In genomic region chr2:23590227-23590869, GRCh38 we compare ENCODE assay signal across 29 cellular contexts.
DNase-seq lines count a peak whose midpoint lies in the region; ATAC-seq, FAIRE-seq and TF ChIP-seq lines count a peak whose summit lies in the region.
"Had no signal": no experiment of that assay in that cellular context is flagged by ENCODE, and none has a peak within 500 bp of the region (broad histone marks: within the 10 kb centered on the region; RNA-seq: fewer than 3 reads in every experiment).

No MANE protein-coding gene starts in this region.

- no peaks in the 10 kb centered on the region for H4K20me1 ChIP-seq in GM23338 (replicated peaks; ENCODE audit: insufficient read depth)

- H3K27me3 ChIP-seq in GM23338 (ENCODE audit: insufficient read depth) (no peaks in the 10 kb centered on the region), rectal smooth muscle tissue (ENCODE audit: control insufficient read depth, insufficient read depth, low read length) (no peaks in the 10 kb centered on the region)
- H3K27me3 ChIP-seq: ovary, thyroid gland had no signal

- H3K9me3 ChIP-seq in kidney (ENCODE audit: control insufficient read depth in 1 of 2, low read length in 2 of 2), result no peaks in the 10 kb centered on the region
- H3K9me3 ChIP-seq: ovary, thyroid gland had no signal

- no peak overlapping the region for H3K4me3 Mint-ChIP-seq in GM23338
- no peak overlapping the region for H3K4me3 Mint-ChIP-seq in brain
- H3K4me3 Mint-ChIP-seq: activated naive CD4-positive, alpha-beta T cell treated with anti-CD3 and anti-CD28 coated beads for 36 hours; activated T-cell treated with anti-CD3 and anti-CD28 coated beads, Interleukin-2, amount 50 U/mL, for 24 hours; CD4-positive, alpha-beta memory T cell; HFFc6; stimulated activated effector memory CD8-positive, alpha-beta T cell treated with anti-CD3 and anti-CD28 coated beads, Interleukin-12 subunit alpha, Interleukin-12 subunit beta, amount 100 ng/mL, for 72 hours; T-cell had no signal

- H3K27me3 Mint-ChIP-seq in GM23338 (ENCODE audit: insufficient read depth, low read depth, poor library complexity) (no peaks in the 10 kb centered on the region), brain (peaks cover 3% of the 10 kb centered on the region)
- H3K27me3 Mint-ChIP-seq: activated T-cell treated with anti-CD3 and anti-CD28 coated beads, Interleukin-2, amount 50 U/mL, for 24 hours had no signal

- H3K9ac ChIP-seq in kidney (ENCODE audit: low read length in 2 of 2) (no peak overlapping the region), rectal smooth muscle tissue (ENCODE audit: low read length) (no peak overlapping the region)
- H3K9ac ChIP-seq: KMS-11 had no signal

- H3K36me3 ChIP-seq in GM23338 (ENCODE audit: insufficient read depth) (no peaks in the 10 kb centered on the region), kidney (ENCODE audit: control insufficient read depth in 1 of 2, insufficient read depth in 2 of 2, low read length in 2 of 2) (no peaks in the 10 kb centered on the region), rectal smooth muscle tissue (ENCODE audit: control insufficient read depth, insufficient read depth, low read length) (no peaks in the 10 kb centered on the region)
- H3K36me3 ChIP-seq: ovary, thyroid gland had no signal

- intact Hi-C loops in kidney (cut with DNase I), result no loop called here

- H3K4me2 ChIP-seq in GM23338, result no peak overlapping the region
- H3K4me2 ChIP-seq: KMS-11 had no signal

- H3K4me1 ChIP-seq in GM23338 (ENCODE audit: insufficient read depth) (no peaks in the 10 kb centered on the region), kidney (ENCODE audit: control insufficient read depth in 1 of 2, insufficient read depth in 1 of 2, low read depth in 1 of 2, low read length in 2 of 2) (no peaks in the 10 kb centered on the region), rectal smooth muscle tissue (ENCODE audit: control insufficient read depth, insufficient read depth, low read length) (peaks cover 34% of the 10 kb centered on the region)

- no peaks in the 10 kb centered on the region for H3K9me3 Mint-ChIP-seq in GM23338
- H3K9me3 Mint-ChIP-seq in brain, result no peaks in the 10 kb centered on the region
- H3K9me3 Mint-ChIP-seq: activated naive CD4-positive, alpha-beta T cell treated with anti-CD3 and anti-CD28 coated beads for 36 hours; activated T-cell treated with anti-CD3 and anti-CD28 coated beads, Interleukin-2, amount 50 U/mL, for 24 hours; CD4-positive, alpha-beta memory T cell; HFFc6; stimulated activated effector memory CD8-positive, alpha-beta T cell treated with anti-CD3 and anti-CD28 coated beads, Interleukin-12 subunit alpha, Interleukin-12 subunit beta, amount 100 ng/mL, for 72 hours; T-cell had no signal

- no peak for TF ChIP-seq CTCF in GM23338 (conservative IDR thresholded peaks at IDR 0.05; ENCODE audit: low read depth in 2 of 2)
- TF ChIP-seq CTCF in brain (conservative IDR thresholded peaks at IDR 0.05), result no peak
- TF ChIP-seq CTCF in kidney (IDR thresholded peaks at IDR 0.05; ENCODE audit: borderline replicate concordance, extremely low read depth, insufficient read depth), result no peak

- H3K4me3 ChIP-seq in GM23338 (no peak overlapping the region), kidney (ENCODE audit: low read length in 2 of 2) (no peak overlapping the region), rectal smooth muscle tissue (ENCODE audit: low read length) (no peak overlapping the region)
- H3K4me3 ChIP-seq: GM12878, lung, ovary, thyroid gland had no signal

- H2AFZ ChIP-seq in GM23338, result no peak overlapping the region

- H3K79me2 ChIP-seq in GM23338 (replicated peaks; ENCODE audit: insufficient read depth), result no peaks in the 10 kb centered on the region

- in situ Hi-C loops in G401 (cut with HindIII; ENCODE audit: low sequenced_read_pairs), result no loop called here

- FAIRE-seq in kidney (lab: Jason Lieb, UNC), result no peak
- FAIRE-seq: GM12878, HTR-8/SVneo, TTC549 had no signal

- no peaks in the 10 kb centered on the region for H3F3A ChIP-seq in GM23338 (replicated peaks; ENCODE audit: low read depth)

- H3K27ac ChIP-seq in GM23338 (ENCODE audit: low read depth) (no peak overlapping the region), kidney (ENCODE audit: low read depth in 2 of 2, low read length in 2 of 2) (no peak overlapping the region), rectal smooth muscle tissue (ENCODE audit: low read depth, low read length) (peak overlapping the region; percentile 76)
- H3K27ac ChIP-seq: KMS-11, ovary, thyroid gland had no signal

- no peak for ATAC-seq in GM23338
- ATAC-seq: GM12878; stimulated activated effector memory CD8-positive, alpha-beta T cell treated with anti-CD3 and anti-CD28 coated beads, Interleukin-12 subunit alpha, Interleukin-12 subunit beta, amount 100 ng/mL, for 72 hours; T-cell had no signal

- H3K36me3 Mint-ChIP-seq in GM23338 (ENCODE audit: low read depth) (no peaks in the 10 kb centered on the region), brain (no peaks in the 10 kb centered on the region)
- H3K36me3 Mint-ChIP-seq: CD4-positive, alpha-beta memory T cell; T-cell had no signal

- no peaks in the 10 kb centered on the region for H3K9me2 ChIP-seq in GM23338 (ENCODE audit: insufficient read depth)

- peak overlapping the region; percentile 14; the same call in 1 of the 2 replicates for H3K27ac Mint-ChIP-seq in GM23338
- H3K27ac Mint-ChIP-seq in brain, result peak overlapping the region; percentile 2 to 91 (median 51)
- H3K27ac Mint-ChIP-seq: activated naive CD4-positive, alpha-beta T cell treated with anti-CD3 and anti-CD28 coated beads for 36 hours; activated T-cell treated with anti-CD3 and anti-CD28 coated beads, Interleukin-2, amount 50 U/mL, for 24 hours; HFFc6; stimulated activated effector memory CD8-positive, alpha-beta T cell treated with anti-CD3 and anti-CD28 coated beads, Interleukin-12 subunit alpha, Interleukin-12 subunit beta, amount 100 ng/mL, for 72 hours; T-cell had no signal

- H3K4me1 Mint-ChIP-seq in GM23338 (peaks cover 13% of the 10 kb centered on the region), brain (peaks cover 84% of the 10 kb centered on the region)
- H3K4me1 Mint-ChIP-seq: CD4-positive, alpha-beta memory T cell; stimulated activated effector memory CD8-positive, alpha-beta T cell treated with anti-CD3 and anti-CD28 coated beads, Interleukin-12 subunit alpha, Interleukin-12 subunit beta, amount 100 ng/mL, for 72 hours; T-cell had no signal

- DNase-seq in GM23338 (ENCODE audit: low spot score) (no peak), kidney (peak; percentile 29), NCI-H526 (lab: John Stamatoyannopoulos, UW) (no peak), G401 (ENCODE audit: low spot score) (no peak), occipital lobe (lab: John Stamatoyannopoulos, UW) (no peak)
- DNase-seq in activated CD8-positive, alpha-beta memory T cell treated with anti-CD3 and anti-CD28 coated beads for 24 hours, result no peak
- DNase-seq: activated CD4-positive, alpha-beta T cell treated with anti-CD3 and anti-CD28 coated beads for 1 hour; activated naive CD4-positive, alpha-beta T cell treated with anti-CD3 and anti-CD28 coated beads for 36 hours; activated T-cell treated with anti-CD3 and anti-CD28 coated beads, Interleukin-2, amount 50 U/mL, for 24 hours; amniotic stem cell; caudate nucleus; CD4-positive, alpha-beta memory T cell; DMS79 treated with DMSO at 0.1 percent for 48 hours; HFFc6; hypothalamus; NCI-H2227 treated with DMSO at 0.1 percent for 48 hours; OCI-M1; stimulated activated CD4-positive, alpha-beta T cell treated with anti-CD3 and anti-CD28 coated beads, Interleukin-1b, Interleukin-23, amount 100 ng/mL, for 48 hours; T-cell; thyroid gland had no signal

TF ChIP-seq in GM23338, 12 proteins besides CTCF, POLR2A, EP300 and RAD21 (continues in another document):
- TF ChIP-seq EZH2phosphoT487 (IDR thresholded peaks at IDR 0.05; ENCODE audit: unreplicated experiment) (no peak), ZNF331 (CRISPR knock-in tag; IDR thresholded peaks at IDR 0.05; ENCODE audit: low read depth) (no peak), POLR2AphosphoS5 (IDR thresholded peaks at IDR 0.05; ENCODE audit: low read depth) (no peak), NANOG (IDR thresholded peaks at IDR 0.05; ENCODE audit: borderline replicate concordance) (no peak), ETS1 (IDR thresholded peaks at IDR 0.05) (no peak), EZH2 (IDR thresholded peaks at IDR 0.05; ENCODE audit: low read depth, unreplicated experiment) (no peak), CREB1 (CRISPR knock-in tag; IDR thresholded peaks at IDR 0.05; ENCODE audit: low read depth) (no peak), JUNB (IDR thresholded peaks at IDR 0.05; ENCODE audit: unreplicated experiment) (no peak), ZNF114 (CRISPR knock-in tag; IDR thresholded peaks at IDR 0.05) (no peak)
